In genomic region chr5:137308311-137308710, GRCh38 we compare ENCODE assay signal across 15 cellular contexts.
DNase-seq lines count a peak whose midpoint lies in the region; ATAC-seq and TF ChIP-seq lines count a peak whose summit lies in the region.
"Had no signal": no experiment of that assay in that cellular context is flagged by ENCODE, and none has a peak within 500 bp of the region (broad histone marks: within the 10 kb centered on the region; RNA-seq: fewer than 3 reads in every experiment).

No MANE protein-coding gene starts in this region.

- H3K79me1 ChIP-seq in mesenchymal stem cell (replicated peaks; ENCODE audit: low read length, poor library complexity, severe bottlenecking), result no peaks in the 10 kb centered on the region

- H3K36me3 Mint-ChIP-seq in GM23338 (ENCODE audit: low read depth), result no peaks in the 10 kb centered on the region
- H3K36me3 Mint-ChIP-seq: CD8-positive, alpha-beta T cell had no signal

- H3K27ac ChIP-seq in right cardiac atrium (ENCODE audit: low read length) (peak overlapping the region; percentile 26), mesenchymal stem cell (ENCODE audit: low read length, poor library complexity, severe bottlenecking) (no peak overlapping the region), GM23338 (ENCODE audit: low read depth) (no peak overlapping the region)
- H3K27ac ChIP-seq: BLaER1, HL-60 had no signal

- no peaks in the 10 kb centered on the region for H4K20me1 ChIP-seq in GM23338 (replicated peaks; ENCODE audit: insufficient read depth)
- H4K20me1 ChIP-seq: BLaER1 had no signal

- H3K27ac Mint-ChIP-seq in GM23338, result no peak overlapping the region
- H3K27ac Mint-ChIP-seq: CD8-positive, alpha-beta T cell had no signal

- H3K9ac ChIP-seq in mesenchymal stem cell (ENCODE audit: low read length), result no peak overlapping the region
- H3K9ac ChIP-seq: BLaER1 had no signal

- H4K91ac ChIP-seq in mesenchymal stem cell (ENCODE audit: low read length), result no peak overlapping the region

- H3K9me3 Mint-ChIP-seq in GM23338, result no peaks in the 10 kb centered on the region
- H3K9me3 Mint-ChIP-seq: CD8-positive, alpha-beta T cell had no signal

- no peak for TF ChIP-seq CTCF in choroid plexus epithelial cell (conservative IDR thresholded peaks at IDR 0.05; ENCODE audit: low read depth, low read length)
- no peak for TF ChIP-seq CTCF in GM23338 (conservative IDR thresholded peaks at IDR 0.05; ENCODE audit: low read depth in 2 of 2)

- no peak overlapping the region for H3K4me3 Mint-ChIP-seq in GM23338
- H3K4me3 Mint-ChIP-seq: CD8-positive, alpha-beta T cell had no signal

- H2AK5ac ChIP-seq in mesenchymal stem cell (ENCODE audit: low read length, severe bottlenecking), result peak overlapping the region; percentile 44

- no peak overlapping the region for H2AFZ ChIP-seq in mesenchymal stem cell (ENCODE audit: low read depth, low read length)
- no peak overlapping the region for H2AFZ ChIP-seq in GM23338

- H3K4me2 ChIP-seq in mesenchymal stem cell (ENCODE audit: low read length, poor library complexity, severe bottlenecking) (no peak overlapping the region), GM23338 (no peak overlapping the region)
- H3K4me2 ChIP-seq: BLaER1 had no signal

- WGBS in right cardiac atrium, result 68% methylated on average over 3 of the region's 3 CpGs
- WGBS in mesenchymal stem cell, result 86% methylated on average over 3 of the region's 3 CpGs

- H3K36me3 ChIP-seq in mesenchymal stem cell (ENCODE audit: control insufficient read depth in 1 of 2, insufficient read depth in 2 of 2, low read depth in 1 of 2, low read length in 2 of 2) (no peaks in the 10 kb centered on the region), GM23338 (ENCODE audit: insufficient read depth) (no peaks in the 10 kb centered on the region)
- H3K36me3 ChIP-seq: BLaER1 had no signal

- intact Hi-C loops in right cardiac atrium (cut with DNase I), result loop anchor here in 1 of 4 donors (5.0 kb wide), 1 partner anchor 41 kb away; no protein-coding TSS in a partner anchor
- intact Hi-C loops in left ventricle myocardium superior (cut with micrococcal nuclease), result no loop called here

- peaks cover 2% of the 10 kb centered on the region for H3K27me3 Mint-ChIP-seq in GM23338 (ENCODE audit: insufficient read depth, low read depth, poor library complexity)

- H3K18ac ChIP-seq in mesenchymal stem cell (ENCODE audit: low read depth in 1 of 2, low read length in 2 of 2), result no peak overlapping the region

- H3K4me3 ChIP-seq in right cardiac atrium (ENCODE audit: low read length) (no peak overlapping the region), choroid plexus epithelial cell (ENCODE audit: low read depth, low read length) (no peak overlapping the region), mesenchymal stem cell (ENCODE audit: insufficient read depth in 1 of 2, low read depth in 1 of 2, low read length in 2 of 2) (no peak overlapping the region), GM23338 (no peak overlapping the region)
- H3K4me3 ChIP-seq: BLaER1 had no signal

- no peak overlapping the region for H2BK5ac ChIP-seq in mesenchymal stem cell (ENCODE audit: low read depth, low read length, poor library complexity, severe bottlenecking)

- DNase-seq in right cardiac atrium (no peak), left ventricle myocardium superior (no peak), choroid plexus epithelial cell (ENCODE audit: low read depth) (peak; percentile 13), mesenchymal stem cell (no peak), KG1 (lab: John Stamatoyannopoulos, UW) (no peak), GM23338 (ENCODE audit: low spot score) (no peak)
- DNase-seq: 8988T; Calu3; CD8-positive, alpha-beta T cell; DMS79 treated with DMSO at 0.1 percent for 48 hours; GF-D8; HCEC 1CT had no signal

- no peak overlapping the region for H4K8ac ChIP-seq in mesenchymal stem cell (ENCODE audit: low read length)

- H3K14ac ChIP-seq in mesenchymal stem cell (ENCODE audit: low read length in 2 of 2), result no peak overlapping the region

- H2BK15ac ChIP-seq in mesenchymal stem cell (ENCODE audit: low read depth, poor library complexity, severe bottlenecking), result no peak overlapping the region

- no peaks in the 10 kb centered on the region for H3K9me3 ChIP-seq in right cardiac atrium (ENCODE audit: control insufficient read depth, low read length)
- H3K9me3 ChIP-seq in mesenchymal stem cell (ENCODE audit: control insufficient read depth, low read length), result no peaks in the 10 kb centered on the region
- H3K9me3 ChIP-seq: BLaER1 had no signal

- no peaks in the 10 kb centered on the region for H3K79me2 ChIP-seq in GM23338 (replicated peaks; ENCODE audit: insufficient read depth)

- no peak overlapping the region for H2BK120ac ChIP-seq in mesenchymal stem cell (ENCODE audit: low read depth, low read length)

- H3K27me3 ChIP-seq in right cardiac atrium (ENCODE audit: control insufficient read depth, insufficient read depth) (no peaks in the 10 kb centered on the region), mesenchymal stem cell (ENCODE audit: control insufficient read depth in 1 of 2, insufficient read depth in 1 of 2, low read length in 2 of 2) (no peaks in the 10 kb centered on the region), GM23338 (ENCODE audit: insufficient read depth) (no peaks in the 10 kb centered on the region)
- H3K27me3 ChIP-seq: BLaER1 had no signal

- 0 out of 2 replicates have a peak, but pooled peaks cover 3% of the 10 kb centered on the region for H3K9me2 ChIP-seq in GM23338 (ENCODE audit: insufficient read depth)

- H3K4me1 ChIP-seq in right cardiac atrium (ENCODE audit: control insufficient read depth, insufficient read depth, low read length), result peaks cover 1% of the 10 kb centered on the region
- H3K4me1 ChIP-seq in mesenchymal stem cell (ENCODE audit: control insufficient read depth, insufficient read depth, low read depth, low read length), result peaks cover 7% of the 10 kb centered on the region
- H3K4me1 ChIP-seq in GM23338 (ENCODE audit: insufficient read depth), result peaks cover 15% of the 10 kb centered on the region; the same call in 1 of the 2 replicates
- H3K4me1 ChIP-seq: BLaER1 had no signal

- ATAC-seq in right cardiac atrium, result no peak
- no peak for ATAC-seq in left ventricle myocardium superior
- no peak for ATAC-seq in GM21367 (IDR thresholded peaks at IDR 0.05; ENCODE audit: unreplicated experiment)
- ATAC-seq in GM23338, result no peak
- ATAC-seq: CD8-positive, alpha-beta T cell had no signal

- H3K4me1 Mint-ChIP-seq in GM23338, result peaks cover 36% of the 10 kb centered on the region

- H3K4ac ChIP-seq in mesenchymal stem cell (ENCODE audit: low read depth in 1 of 2, low read length in 2 of 2), result no peak overlapping the region

- no peaks in the 10 kb centered on the region for H3F3A ChIP-seq in GM23338 (replicated peaks; ENCODE audit: low read depth)

- H2BK12ac ChIP-seq in mesenchymal stem cell (ENCODE audit: low read length in 2 of 2), result no peak overlapping the region

- H3K23ac ChIP-seq in mesenchymal stem cell (ENCODE audit: low read length in 2 of 2), result no peak overlapping the region

TF ChIP-seq in GM23338, 12 proteins besides CTCF, POLR2A, EP300 and RAD21:
- no peak for TF ChIP-seq ZNF331 (CRISPR knock-in tag; IDR thresholded peaks at IDR 0.05; ENCODE audit: low read depth)
- TF ChIP-seq JUNB (IDR thresholded peaks at IDR 0.05; ENCODE audit: unreplicated experiment), result no peak
- TF ChIP-seq REST (IDR thresholded peaks at IDR 0.05; ENCODE audit: unreplicated experiment), result no peak
- no peak for TF ChIP-seq NANOG (IDR thresholded peaks at IDR 0.05; ENCODE audit: borderline replicate concordance)
- no peak for TF ChIP-seq STAT1 (IDR thresholded peaks at IDR 0.05; ENCODE audit: unreplicated experiment)
- TF ChIP-seq CREB1 (CRISPR knock-in tag; IDR thresholded peaks at IDR 0.05; ENCODE audit: low read depth), result no peak
- no peak for TF ChIP-seq ZNF114 (CRISPR knock-in tag; IDR thresholded peaks at IDR 0.05)
- TF ChIP-seq ETS1 (IDR thresholded peaks at IDR 0.05), result no peak
- TF ChIP-seq EZH2 (IDR thresholded peaks at IDR 0.05; ENCODE audit: low read depth, unreplicated experiment), result no peak
TF ChIP-seq in GM23338: peak in this region for 0.
